Comparison of ENCODE assay signal across 28 cellular contexts in the genomic region with DNA sequence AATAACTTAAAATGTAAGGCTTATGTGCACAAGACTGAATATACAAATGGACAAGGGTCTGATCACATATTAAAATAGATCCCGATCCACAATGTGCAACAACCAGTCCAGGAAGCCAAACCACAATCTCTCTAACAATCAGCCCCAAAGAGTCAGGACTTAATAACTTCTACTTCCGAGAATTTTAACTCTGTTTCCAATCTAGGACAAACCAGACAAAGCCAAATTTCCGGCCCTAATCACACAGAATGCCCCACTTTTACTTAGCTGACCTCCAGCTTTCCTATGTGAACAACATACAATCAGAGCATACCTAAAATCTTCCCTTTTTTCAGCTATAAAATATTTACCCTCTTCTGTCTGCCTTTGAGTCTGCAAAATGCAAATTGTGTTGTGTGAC.
"Had no signal": no experiment of that assay in that cellular context is flagged by ENCODE, and none has a peak within 500 bp of the region (broad histone marks: within the 10 kb centered on the region; RNA-seq: fewer than 3 reads in every experiment).

No MANE protein-coding gene starts in this region.

- H3K27me3 ChIP-seq: dorsolateral prefrontal cortex, gastrocnemius medialis, ovary, right lobe of liver, suprapubic skin, transverse colon, upper lobe of right lung, uterus had no signal

- DNase-seq: dorsolateral prefrontal cortex; effector CD4-positive, alpha-beta T cell; foreskin fibroblast; gastrocnemius medialis; hypothalamus; immature natural killer cell; islet precursor cell; kidney glomerular epithelial cell; left colon; natural killer cell; occipital lobe; ovary; posterior cingulate gyrus; psoas muscle; retina; right lobe of liver; small intestine; stimulated activated CD4-positive, alpha-beta T cell treated with anti-CD3 and anti-CD28 coated beads, Interleukin-15, amount 100 ng/mL, for 24 hours; stimulated activated CD4-positive, alpha-beta T cell treated with anti-CD3 and anti-CD28 coated beads, Interleukin-2, amount 100 ng/mL, for 48 hours; stimulated activated naive B cell treated with anti-CD40 and anti-IgM and Interleukin-4, amounts not matched to agents 10 μg/mL and 1 μg/mL and 100 μg/mL, for 72 hours; transverse colon; upper lobe of right lung; uterus had no signal

- H3K4me3 ChIP-seq: coronary artery, dorsolateral prefrontal cortex, gastrocnemius medialis, lung, ovary, psoas muscle, right lobe of liver, suprapubic skin, transverse colon, upper lobe of right lung, uterus had no signal

- H3K36me3 ChIP-seq: gastrocnemius medialis, ovary, right lobe of liver, suprapubic skin, transverse colon, upper lobe of right lung, uterus had no signal

- H3K4me1 ChIP-seq: gastrocnemius medialis, psoas muscle, right lobe of liver, suprapubic skin, transverse colon, upper lobe of right lung, uterus had no signal

- H3K27ac ChIP-seq: coronary artery, dorsolateral prefrontal cortex, epithelial cell of prostate, ovary, psoas muscle, right lobe of liver, suprapubic skin, transverse colon, upper lobe of right lung, uterus had no signal

- ATAC-seq: esophagus mucosa; gastrocnemius medialis; left colon; natural killer cell; psoas muscle; right lobe of liver; stimulated activated naive B cell treated with anti-CD40 and anti-IgM and Interleukin-4, amounts not matched to agents 10 μg/mL and 1 μg/mL and 100 μg/mL, for 72 hours; upper lobe of right lung had no signal

- H3K9me3 ChIP-seq: gastrocnemius medialis, ovary, psoas muscle, right lobe of liver, suprapubic skin, transverse colon, upper lobe of right lung, uterus had no signal
